1 cellular context compared by ENCODE assay signal in the genomic region with DNA sequence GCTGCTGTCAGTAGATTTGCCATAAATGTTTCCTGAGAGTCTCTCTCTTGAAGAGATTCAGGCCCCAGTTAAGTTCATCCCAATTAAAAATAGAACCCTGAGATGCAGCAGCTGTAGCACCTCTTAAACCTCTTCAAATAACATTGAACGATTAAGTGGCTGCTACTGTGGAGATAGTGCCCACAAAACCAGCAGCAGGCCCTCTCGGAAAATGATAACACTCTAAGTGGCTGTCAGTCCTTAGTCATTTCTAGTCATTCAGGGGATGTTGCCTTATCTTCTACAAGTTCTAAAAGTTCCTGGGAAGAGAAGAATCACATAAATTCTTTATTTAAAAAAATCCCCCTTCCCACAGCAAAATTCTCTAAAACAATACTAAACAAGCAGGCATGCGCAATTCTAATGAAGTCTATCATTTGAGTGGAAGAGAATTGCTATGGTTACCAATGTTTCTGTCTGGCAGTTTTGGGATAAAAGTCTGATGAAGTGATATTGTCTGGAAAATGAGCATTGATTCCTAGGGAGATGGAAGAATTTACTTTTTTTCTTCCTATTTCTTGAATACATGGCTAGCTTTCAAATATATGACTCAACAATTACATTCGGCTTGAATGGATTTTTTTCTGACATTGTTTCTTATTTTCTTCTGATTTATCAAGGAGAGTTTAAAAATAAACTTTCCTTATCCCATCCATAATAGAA.
TF ChIP-seq lines count a peak whose summit lies in the region.

No MANE protein-coding gene starts in this region.

TF ChIP-seq in K562, 482 proteins besides CTCF, POLR2A, EP300 and RAD21 (continued from another document and continues in another):
- TF ChIP-seq, protein P1, sequence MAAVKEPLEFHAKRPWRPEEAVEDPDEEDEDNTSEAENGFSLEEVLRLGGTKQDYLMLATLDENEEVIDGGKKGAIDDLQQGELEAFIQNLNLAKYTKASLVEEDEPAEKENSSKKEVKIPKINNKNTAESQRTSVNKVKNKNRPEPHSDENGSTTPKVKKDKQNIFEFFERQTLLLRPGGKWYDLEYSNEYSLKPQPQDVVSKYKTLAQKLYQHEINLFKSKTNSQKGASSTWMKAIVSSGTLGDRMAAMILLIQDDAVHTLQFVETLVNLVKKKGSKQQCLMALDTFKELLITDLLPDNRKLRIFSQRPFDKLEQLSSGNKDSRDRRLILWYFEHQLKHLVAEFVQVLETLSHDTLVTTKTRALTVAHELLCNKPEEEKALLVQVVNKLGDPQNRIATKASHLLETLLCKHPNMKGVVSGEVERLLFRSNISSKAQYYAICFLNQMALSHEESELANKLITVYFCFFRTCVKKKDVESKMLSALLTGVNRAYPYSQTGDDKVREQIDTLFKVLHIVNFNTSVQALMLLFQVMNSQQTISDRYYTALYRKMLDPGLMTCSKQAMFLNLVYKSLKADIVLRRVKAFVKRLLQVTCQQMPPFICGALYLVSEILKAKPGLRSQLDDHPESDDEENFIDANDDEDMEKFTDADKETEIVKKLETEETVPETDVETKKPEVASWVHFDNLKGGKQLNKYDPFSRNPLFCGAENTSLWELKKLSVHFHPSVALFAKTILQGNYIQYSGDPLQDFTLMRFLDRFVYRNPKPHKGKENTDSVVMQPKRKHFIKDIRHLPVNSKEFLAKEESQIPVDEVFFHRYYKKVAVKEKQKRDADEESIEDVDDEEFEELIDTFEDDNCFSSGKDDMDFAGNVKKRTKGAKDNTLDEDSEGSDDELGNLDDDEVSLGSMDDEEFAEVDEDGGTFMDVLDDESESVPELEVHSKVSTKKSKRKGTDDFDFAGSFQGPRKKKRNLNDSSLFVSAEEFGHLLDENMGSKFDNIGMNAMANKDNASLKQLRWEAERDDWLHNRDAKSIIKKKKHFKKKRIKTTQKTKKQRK (IDR thresholded peaks at IDR 0.05; ENCODE audit: borderline replicate concordance, low read depth, low read length): no peak
- peak; percentile 92 for TF ChIP-seq FOSL1 (tag; conservative IDR thresholded peaks at IDR 0.05)
- no peak for TF ChIP-seq CBX1 (IDR thresholded peaks at IDR 0.05; ENCODE audit: low read depth)
- peak; percentile 65 for TF ChIP-seq RFX1 (IDR thresholded peaks at IDR 0.05)
- no peak for TF ChIP-seq SP2 (IDR thresholded peaks at IDR 0.05; ENCODE audit: extremely low read depth, low read depth, low read length, poor library complexity, severe bottlenecking)
- no peak for TF ChIP-seq ZNF311 (CRISPR knock-in tag; IDR thresholded peaks at IDR 0.05)
- peak; percentile 93 for TF ChIP-seq KLF16 (IDR thresholded peaks at IDR 0.05)
- TF ChIP-seq MYNN (IDR thresholded peaks at IDR 0.05): peak; percentile 72; the same call in 1 of the 2 replicates
- no peak for TF ChIP-seq MYNN (CRISPR knock-in tag; IDR thresholded peaks at IDR 0.05)
- TF ChIP-seq, protein P2, sequence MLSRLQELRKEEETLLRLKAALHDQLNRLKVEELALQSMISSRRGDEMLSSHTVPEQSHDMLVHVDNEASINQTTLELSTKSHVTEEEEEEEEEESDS (CRISPR knock-in tag; IDR thresholded peaks at IDR 0.05): no peak
- TF ChIP-seq, protein P3, sequence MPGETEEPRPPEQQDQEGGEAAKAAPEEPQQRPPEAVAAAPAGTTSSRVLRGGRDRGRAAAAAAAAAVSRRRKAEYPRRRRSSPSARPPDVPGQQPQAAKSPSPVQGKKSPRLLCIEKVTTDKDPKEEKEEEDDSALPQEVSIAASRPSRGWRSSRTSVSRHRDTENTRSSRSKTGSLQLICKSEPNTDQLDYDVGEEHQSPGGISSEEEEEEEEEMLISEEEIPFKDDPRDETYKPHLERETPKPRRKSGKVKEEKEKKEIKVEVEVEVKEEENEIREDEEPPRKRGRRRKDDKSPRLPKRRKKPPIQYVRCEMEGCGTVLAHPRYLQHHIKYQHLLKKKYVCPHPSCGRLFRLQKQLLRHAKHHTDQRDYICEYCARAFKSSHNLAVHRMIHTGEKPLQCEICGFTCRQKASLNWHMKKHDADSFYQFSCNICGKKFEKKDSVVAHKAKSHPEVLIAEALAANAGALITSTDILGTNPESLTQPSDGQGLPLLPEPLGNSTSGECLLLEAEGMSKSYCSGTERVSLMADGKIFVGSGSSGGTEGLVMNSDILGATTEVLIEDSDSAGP (CRISPR knock-in tag; IDR thresholded peaks at IDR 0.05): no peak
- TF ChIP-seq HMG20B (CRISPR knock-in tag; IDR thresholded peaks at IDR 0.05): no peak
- TF ChIP-seq, protein P4, sequence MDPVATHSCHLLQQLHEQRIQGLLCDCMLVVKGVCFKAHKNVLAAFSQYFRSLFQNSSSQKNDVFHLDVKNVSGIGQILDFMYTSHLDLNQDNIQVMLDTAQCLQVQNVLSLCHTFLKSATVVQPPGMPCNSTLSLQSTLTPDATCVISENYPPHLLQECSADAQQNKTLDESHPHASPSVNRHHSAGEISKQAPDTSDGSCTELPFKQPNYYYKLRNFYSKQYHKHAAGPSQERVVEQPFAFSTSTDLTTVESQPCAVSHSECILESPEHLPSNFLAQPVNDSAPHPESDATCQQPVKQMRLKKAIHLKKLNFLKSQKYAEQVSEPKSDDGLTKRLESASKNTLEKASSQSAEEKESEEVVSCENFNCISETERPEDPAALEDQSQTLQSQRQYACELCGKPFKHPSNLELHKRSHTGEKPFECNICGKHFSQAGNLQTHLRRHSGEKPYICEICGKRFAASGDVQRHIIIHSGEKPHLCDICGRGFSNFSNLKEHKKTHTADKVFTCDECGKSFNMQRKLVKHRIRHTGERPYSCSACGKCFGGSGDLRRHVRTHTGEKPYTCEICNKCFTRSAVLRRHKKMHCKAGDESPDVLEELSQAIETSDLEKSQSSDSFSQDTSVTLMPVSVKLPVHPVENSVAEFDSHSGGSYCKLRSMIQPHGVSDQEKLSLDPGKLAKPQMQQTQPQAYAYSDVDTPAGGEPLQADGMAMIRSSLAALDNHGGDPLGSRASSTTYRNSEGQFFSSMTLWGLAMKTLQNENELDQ (CRISPR knock-in tag; IDR thresholded peaks at IDR 0.05; ENCODE audit: borderline replicate concordance): no peak
- TF ChIP-seq LARP7 (IDR thresholded peaks at IDR 0.05): no peak
- TF ChIP-seq RCOR1 (IDR thresholded peaks at IDR 0.05; ENCODE audit: borderline replicate concordance in 1 of 2, low read depth in 2 of 2, low read length in 2 of 2): peak; percentile 85 to 98
- no peak for TF ChIP-seq ZNF282 (CRISPR knock-in tag; IDR thresholded peaks at IDR 0.05)
- TF ChIP-seq, protein P5, sequence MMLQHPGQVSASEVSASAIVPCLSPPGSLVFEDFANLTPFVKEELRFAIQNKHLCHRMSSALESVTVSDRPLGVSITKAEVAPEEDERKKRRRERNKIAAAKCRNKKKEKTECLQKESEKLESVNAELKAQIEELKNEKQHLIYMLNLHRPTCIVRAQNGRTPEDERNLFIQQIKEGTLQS (IDR thresholded peaks at IDR 0.05): no peak; the same call in 1 of the 2 replicates
- TF ChIP-seq, protein P5 (CRISPR knock-in tag; conservative IDR thresholded peaks at IDR 0.05): no peak
- TF ChIP-seq CCNT2 (IDR thresholded peaks at IDR 0.05; ENCODE audit: borderline replicate concordance, extremely low read depth, insufficient read length, low read depth, low read length): peak; percentile 81
- no peak for TF ChIP-seq SUPT5H (IDR thresholded peaks at IDR 0.05)
- no peak for TF ChIP-seq IFI16 (CRISPR knock-in tag; IDR thresholded peaks at IDR 0.05)
- TF ChIP-seq ZKSCAN3 (CRISPR knock-in tag; IDR thresholded peaks at IDR 0.05): no peak
- TF ChIP-seq, protein P6, sequence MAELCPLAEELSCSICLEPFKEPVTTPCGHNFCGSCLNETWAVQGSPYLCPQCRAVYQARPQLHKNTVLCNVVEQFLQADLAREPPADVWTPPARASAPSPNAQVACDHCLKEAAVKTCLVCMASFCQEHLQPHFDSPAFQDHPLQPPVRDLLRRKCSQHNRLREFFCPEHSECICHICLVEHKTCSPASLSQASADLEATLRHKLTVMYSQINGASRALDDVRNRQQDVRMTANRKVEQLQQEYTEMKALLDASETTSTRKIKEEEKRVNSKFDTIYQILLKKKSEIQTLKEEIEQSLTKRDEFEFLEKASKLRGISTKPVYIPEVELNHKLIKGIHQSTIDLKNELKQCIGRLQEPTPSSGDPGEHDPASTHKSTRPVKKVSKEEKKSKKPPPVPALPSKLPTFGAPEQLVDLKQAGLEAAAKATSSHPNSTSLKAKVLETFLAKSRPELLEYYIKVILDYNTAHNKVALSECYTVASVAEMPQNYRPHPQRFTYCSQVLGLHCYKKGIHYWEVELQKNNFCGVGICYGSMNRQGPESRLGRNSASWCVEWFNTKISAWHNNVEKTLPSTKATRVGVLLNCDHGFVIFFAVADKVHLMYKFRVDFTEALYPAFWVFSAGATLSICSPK (IDR thresholded peaks at IDR 0.05; ENCODE audit: borderline replicate concordance): no peak
- TF ChIP-seq TEAD2 (tag; IDR thresholded peaks at IDR 0.05): no peak
- no peak for TF ChIP-seq PHB2 (IDR thresholded peaks at IDR 0.05; ENCODE audit: low read depth)
- TF ChIP-seq MXI1 (IDR thresholded peaks at IDR 0.05; ENCODE audit: low read depth, low read length): peak; percentile 52; the same call in 1 of the 2 replicates
- TF ChIP-seq, protein P7, sequence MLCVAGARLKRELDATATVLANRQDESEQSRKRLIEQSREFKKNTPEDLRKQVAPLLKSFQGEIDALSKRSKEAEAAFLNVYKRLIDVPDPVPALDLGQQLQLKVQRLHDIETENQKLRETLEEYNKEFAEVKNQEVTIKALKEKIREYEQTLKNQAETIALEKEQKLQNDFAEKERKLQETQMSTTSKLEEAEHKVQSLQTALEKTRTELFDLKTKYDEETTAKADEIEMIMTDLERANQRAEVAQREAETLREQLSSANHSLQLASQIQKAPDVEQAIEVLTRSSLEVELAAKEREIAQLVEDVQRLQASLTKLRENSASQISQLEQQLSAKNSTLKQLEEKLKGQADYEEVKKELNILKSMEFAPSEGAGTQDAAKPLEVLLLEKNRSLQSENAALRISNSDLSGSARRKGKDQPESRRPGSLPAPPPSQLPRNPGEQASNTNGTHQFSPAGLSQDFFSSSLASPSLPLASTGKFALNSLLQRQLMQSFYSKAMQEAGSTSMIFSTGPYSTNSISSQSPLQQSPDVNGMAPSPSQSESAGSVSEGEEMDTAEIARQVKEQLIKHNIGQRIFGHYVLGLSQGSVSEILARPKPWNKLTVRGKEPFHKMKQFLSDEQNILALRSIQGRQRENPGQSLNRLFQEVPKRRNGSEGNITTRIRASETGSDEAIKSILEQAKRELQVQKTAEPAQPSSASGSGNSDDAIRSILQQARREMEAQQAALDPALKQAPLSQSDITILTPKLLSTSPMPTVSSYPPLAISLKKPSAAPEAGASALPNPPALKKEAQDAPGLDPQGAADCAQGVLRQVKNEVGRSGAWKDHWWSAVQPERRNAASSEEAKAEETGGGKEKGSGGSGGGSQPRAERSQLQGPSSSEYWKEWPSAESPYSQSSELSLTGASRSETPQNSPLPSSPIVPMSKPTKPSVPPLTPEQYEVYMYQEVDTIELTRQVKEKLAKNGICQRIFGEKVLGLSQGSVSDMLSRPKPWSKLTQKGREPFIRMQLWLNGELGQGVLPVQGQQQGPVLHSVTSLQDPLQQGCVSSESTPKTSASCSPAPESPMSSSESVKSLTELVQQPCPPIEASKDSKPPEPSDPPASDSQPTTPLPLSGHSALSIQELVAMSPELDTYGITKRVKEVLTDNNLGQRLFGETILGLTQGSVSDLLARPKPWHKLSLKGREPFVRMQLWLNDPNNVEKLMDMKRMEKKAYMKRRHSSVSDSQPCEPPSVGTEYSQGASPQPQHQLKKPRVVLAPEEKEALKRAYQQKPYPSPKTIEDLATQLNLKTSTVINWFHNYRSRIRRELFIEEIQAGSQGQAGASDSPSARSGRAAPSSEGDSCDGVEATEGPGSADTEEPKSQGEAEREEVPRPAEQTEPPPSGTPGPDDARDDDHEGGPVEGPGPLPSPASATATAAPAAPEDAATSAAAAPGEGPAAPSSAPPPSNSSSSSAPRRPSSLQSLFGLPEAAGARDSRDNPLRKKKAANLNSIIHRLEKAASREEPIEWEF (CRISPR knock-in tag; IDR thresholded peaks at IDR 0.05): 0 out of 2 replicates have a peak, but pooled peaks have one; percentile 58
- TF ChIP-seq, protein P8, sequence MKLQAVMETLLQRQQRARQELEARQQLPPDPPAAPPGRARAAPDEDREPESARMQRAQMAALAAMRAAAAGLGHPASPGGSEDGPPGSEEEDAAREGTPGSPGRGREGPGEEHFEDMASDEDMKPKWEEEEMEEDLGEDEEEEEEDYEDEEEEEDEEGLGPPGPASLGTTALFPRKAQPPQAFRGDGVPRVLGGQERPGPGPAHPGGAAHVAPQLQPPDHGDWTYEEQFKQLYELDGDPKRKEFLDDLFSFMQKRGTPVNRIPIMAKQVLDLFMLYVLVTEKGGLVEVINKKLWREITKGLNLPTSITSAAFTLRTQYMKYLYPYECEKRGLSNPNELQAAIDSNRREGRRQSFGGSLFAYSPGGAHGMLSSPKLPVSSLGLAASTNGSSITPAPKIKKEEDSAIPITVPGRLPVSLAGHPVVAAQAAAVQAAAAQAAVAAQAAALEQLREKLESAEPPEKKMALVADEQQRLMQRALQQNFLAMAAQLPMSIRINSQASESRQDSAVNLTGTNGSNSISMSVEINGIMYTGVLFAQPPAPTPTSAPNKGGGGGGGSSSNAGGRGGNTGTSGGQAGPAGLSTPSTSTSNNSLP (IDR thresholded peaks at IDR 0.05; ENCODE audit: borderline replicate concordance, low read depth, low read length): peak; percentile 93
- no peak for TF ChIP-seq BCOR (IDR thresholded peaks at IDR 0.05)
- TF ChIP-seq MAFK (IDR thresholded peaks at IDR 0.05; ENCODE audit: low read length): peak; percentile 30; the same call in 1 of the 2 replicates
- no peak for TF ChIP-seq ZNF175 (CRISPR knock-in tag; IDR thresholded peaks at IDR 0.05; ENCODE audit: low read depth)
- TF ChIP-seq RFX5 (IDR thresholded peaks at IDR 0.05; ENCODE audit: low read depth, low read length): no peak
- peak; percentile 80 for TF ChIP-seq FOXM1 (IDR thresholded peaks at IDR 0.05; ENCODE audit: low read depth)
- TF ChIP-seq FOXM1 (CRISPR knock-in tag; IDR thresholded peaks at IDR 0.05; ENCODE audit: low read depth): no peak
- TF ChIP-seq ZNF217 (CRISPR knock-in tag; IDR thresholded peaks at IDR 0.05): no peak
- TF ChIP-seq ZBED1 (IDR thresholded peaks at IDR 0.05): peak; percentile 67; the same call in 1 of the 2 replicates
- TF ChIP-seq ZNF121 (CRISPR knock-in tag; conservative IDR thresholded peaks at IDR 0.05): no peak
- TF ChIP-seq, protein P9, sequence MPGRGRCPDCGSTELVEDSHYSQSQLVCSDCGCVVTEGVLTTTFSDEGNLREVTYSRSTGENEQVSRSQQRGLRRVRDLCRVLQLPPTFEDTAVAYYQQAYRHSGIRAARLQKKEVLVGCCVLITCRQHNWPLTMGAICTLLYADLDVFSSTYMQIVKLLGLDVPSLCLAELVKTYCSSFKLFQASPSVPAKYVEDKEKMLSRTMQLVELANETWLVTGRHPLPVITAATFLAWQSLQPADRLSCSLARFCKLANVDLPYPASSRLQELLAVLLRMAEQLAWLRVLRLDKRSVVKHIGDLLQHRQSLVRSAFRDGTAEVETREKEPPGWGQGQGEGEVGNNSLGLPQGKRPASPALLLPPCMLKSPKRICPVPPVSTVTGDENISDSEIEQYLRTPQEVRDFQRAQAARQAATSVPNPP (IDR thresholded peaks at IDR 0.05; ENCODE audit: borderline replicate concordance, insufficient read depth, insufficient read length): no peak
- no peak for TF ChIP-seq ZKSCAN1 (IDR thresholded peaks at IDR 0.05; ENCODE audit: low read depth, low read length)
- TF ChIP-seq, protein P10, sequence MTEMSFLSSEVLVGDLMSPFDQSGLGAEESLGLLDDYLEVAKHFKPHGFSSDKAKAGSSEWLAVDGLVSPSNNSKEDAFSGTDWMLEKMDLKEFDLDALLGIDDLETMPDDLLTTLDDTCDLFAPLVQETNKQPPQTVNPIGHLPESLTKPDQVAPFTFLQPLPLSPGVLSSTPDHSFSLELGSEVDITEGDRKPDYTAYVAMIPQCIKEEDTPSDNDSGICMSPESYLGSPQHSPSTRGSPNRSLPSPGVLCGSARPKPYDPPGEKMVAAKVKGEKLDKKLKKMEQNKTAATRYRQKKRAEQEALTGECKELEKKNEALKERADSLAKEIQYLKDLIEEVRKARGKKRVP (CRISPR knock-in tag; IDR thresholded peaks at IDR 0.05): no peak
